In the genomic region with DNA sequence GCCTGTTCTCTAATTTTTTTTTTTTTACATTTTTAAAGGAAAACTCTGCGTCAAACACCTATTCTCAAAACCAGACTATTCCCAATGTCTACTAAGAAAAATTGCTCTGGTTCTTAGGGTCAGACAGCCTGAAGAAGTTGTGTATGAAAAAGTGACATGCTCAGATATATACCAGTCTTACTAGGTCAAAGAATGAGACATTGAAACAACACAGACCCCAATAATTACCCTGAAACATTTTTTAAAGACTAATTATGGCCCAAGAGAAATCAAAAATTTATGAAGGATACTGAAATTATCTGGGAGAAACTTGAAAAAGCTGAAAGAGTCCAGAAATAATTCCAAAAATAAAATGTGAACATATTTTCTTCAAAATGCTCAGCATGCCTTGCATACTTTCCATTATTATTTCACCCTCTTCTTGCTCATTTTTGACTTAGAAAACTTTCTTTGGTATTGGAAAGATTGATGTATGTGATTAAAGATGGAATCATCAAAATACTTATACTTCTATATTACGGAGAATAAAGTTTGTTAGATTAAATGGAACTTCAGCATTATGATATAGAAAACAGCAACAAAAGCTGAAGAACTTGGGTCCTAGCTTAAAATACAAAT, we compare ENCODE assay signal across 1 cellular context.
A peak's percentile ranks its signal among the peaks of the same experiment; 100 is the strongest.
TF ChIP-seq lines count a peak whose summit lies in the region.

No MANE protein-coding gene starts in this region.

TF ChIP-seq in SK-N-SH treated with all-trans-retinoic acid at 6 μM for 48 hours, 23 proteins besides CTCF, POLR2A, EP300 and RAD21 (continued from another document):
- TF ChIP-seq POU6F1 (CRISPR knock-in tag; IDR thresholded peaks at IDR 0.05; ENCODE audit: borderline replicate concordance, low read depth): no peak
- peak; percentile 98 for TF ChIP-seq ISL1 (CRISPR knock-in tag; IDR thresholded peaks at IDR 0.05)
- no peak; the same call in 1 of the 2 replicates for TF ChIP-seq ESRRG (CRISPR knock-in tag; IDR thresholded peaks at IDR 0.05)
- peak; percentile 86; the same call in 1 of the 2 replicates for TF ChIP-seq GLIS3 (CRISPR knock-in tag; IDR thresholded peaks at IDR 0.05)
